ENCODE assay signal across 17 cellular contexts in genomic region chr13:59568306-59568705, GRCh38.
DNase-seq lines count a peak whose midpoint lies in the region; TF ChIP-seq lines count a peak whose summit lies in the region.
"Had no signal": no experiment of that assay in that cellular context is flagged by ENCODE, and none has a peak within 500 bp of the region (broad histone marks: within the 10 kb centered on the region; RNA-seq: fewer than 3 reads in every experiment).

No MANE protein-coding gene starts in this region.

- no peak overlapping the region for H3K23ac ChIP-seq in mesendoderm (ENCODE audit: low read length)

- H3K9me3 ChIP-seq in OCI-LY3 (ENCODE audit: insufficient read depth, low read length) (peaks cover 1% of the 10 kb centered on the region), smooth muscle cell (replicated peaks; ENCODE audit: low read depth) (no peaks in the 10 kb centered on the region), endodermal cell (ENCODE audit: control insufficient read depth, low read length) (peaks cover 13% of the 10 kb centered on the region), GM23248 (ENCODE audit: low read depth) (no peaks in the 10 kb centered on the region)
- H3K9me3 ChIP-seq: BE2C had no signal

- no peak for DNase-seq in endothelial cell (ENCODE audit: low spot score)
- peak; percentile 39 for DNase-seq in mesendoderm
- DNase-seq in smooth muscle cell (lab: John Stamatoyannopoulos, UW; ENCODE audit: unreplicated experiment) = no peak
- DNase-seq in endodermal cell = no peak
- DNase-seq in GM23248 = no peak
- no peak for DNase-seq in NCI-H2107 treated with DMSO at 0.1 percent for 48 hours (lab: John Stamatoyannopoulos, UW; ENCODE audit: unreplicated experiment)
- DNase-seq: BE2C; CD4-positive, alpha-beta memory T cell; COR-L47; DMS153; DMS79 treated with DMSO at 0.1 percent for 48 hours; EL; GF-D8; H7 had no signal

- H2BK15ac ChIP-seq in mesendoderm (replicated peaks; ENCODE audit: low read depth) = no peak overlapping the region

- no peak for TF ChIP-seq CTCF in OCI-LY3 (IDR thresholded peaks at IDR 0.05; ENCODE audit: low read depth, low read length)
- TF ChIP-seq CTCF in endothelial cell (IDR thresholded peaks at IDR 0.05; ENCODE audit: unreplicated experiment) = no peak
- no peak for TF ChIP-seq CTCF in smooth muscle cell (IDR thresholded peaks at IDR 0.05; ENCODE audit: borderline replicate concordance, insufficient read depth, poor library complexity, severe bottlenecking)
- TF ChIP-seq CTCF in endodermal cell (conservative IDR thresholded peaks at IDR 0.05) = no peak

- no peak overlapping the region for H2BK120ac ChIP-seq in mesendoderm (ENCODE audit: low read depth, low read length)

- H3K9me2 ChIP-seq in GM23248 (ENCODE audit: insufficient read depth) = no peaks in the 10 kb centered on the region

- H3K27ac ChIP-seq in OCI-LY3 (ENCODE audit: low read length) (no peak overlapping the region), mesendoderm (ENCODE audit: low read depth, low read length) (no peak overlapping the region), smooth muscle cell (ENCODE audit: low read depth) (no peak overlapping the region), endodermal cell (ENCODE audit: low read depth, low read length) (no peak overlapping the region), GM23248 (no peak overlapping the region)
- H3K27ac ChIP-seq: C4-2B, HL-60 had no signal

- H3K4me3 ChIP-seq in OCI-LY3 (ENCODE audit: low read length) (no peak overlapping the region), mesendoderm (ENCODE audit: low read length) (no peak overlapping the region), smooth muscle cell (no peak overlapping the region), endodermal cell (ENCODE audit: low read length) (no peak overlapping the region), GM23248 (no peak overlapping the region)

- H3K36me3 Mint-ChIP-seq in endothelial cell (ENCODE audit: low read depth, unreplicated experiment) = peaks cover 4% of the 10 kb centered on the region
- peaks cover 9% of the 10 kb centered on the region for H3K36me3 Mint-ChIP-seq in endodermal cell (ENCODE audit: low read depth)

- H3F3A ChIP-seq in smooth muscle cell (ENCODE audit: low read depth) = no peaks in the 10 kb centered on the region
- H3F3A ChIP-seq in GM23248 (ENCODE audit: insufficient read depth) = no peaks in the 10 kb centered on the region

- H3K4me1 Mint-ChIP-seq in endothelial cell (ENCODE audit: unreplicated experiment) (peaks cover 6% of the 10 kb centered on the region), endodermal cell (peaks cover 20% of the 10 kb centered on the region)
- H3K4me1 Mint-ChIP-seq: CD4-positive, alpha-beta memory T cell had no signal

- H3K18ac ChIP-seq in mesendoderm (ENCODE audit: low read length) = no peak overlapping the region

- in situ Hi-C loops in GM23248 (cut with MboI) = no loop called here

- no CpG with 5 or more reads among the region's 4 CpGs for WGBS in mesendoderm (ENCODE audit: extremely low coverage, insufficient coverage, low lambda C conversion rate)
- WGBS in smooth muscle cell (ENCODE audit: low lambda C conversion rate) = 30% methylated on average over 4 of the region's 4 CpGs
- WGBS in endodermal cell (ENCODE audit: insufficient coverage in 1 of 2, insufficient read length in 1 of 2), 2 experiments = 56 to 69% methylated on average over 4 of the region's 4 CpGs
- 5 to 9% methylated on average over 4 of the region's 4 CpGs for WGBS in GM23248 (ENCODE audit: low coverage in 1 of 2, low lambda C conversion rate in 2 of 2, missing lambda C conversion rate in 2 of 2), 2 experiments

- no peak overlapping the region for H3K4me3 Mint-ChIP-seq in endothelial cell (ENCODE audit: unreplicated experiment)
- H3K4me3 Mint-ChIP-seq in endodermal cell = no peak overlapping the region
- H3K4me3 Mint-ChIP-seq: CD4-positive, alpha-beta memory T cell had no signal

- H3K79me1 ChIP-seq in mesendoderm (ENCODE audit: low read length) = no peaks in the 10 kb centered on the region

- H3K36me3 ChIP-seq in OCI-LY3 (replicated peaks; ENCODE audit: low read depth, low read length) (no peaks in the 10 kb centered on the region), mesendoderm (ENCODE audit: control insufficient read depth, insufficient read depth, low read length) (no peaks in the 10 kb centered on the region), smooth muscle cell (ENCODE audit: low read depth) (no peaks in the 10 kb centered on the region), endodermal cell (ENCODE audit: control insufficient read depth, insufficient read depth, low read length) (no peaks in the 10 kb centered on the region), GM23248 (ENCODE audit: low read depth) (no peaks in the 10 kb centered on the region)
- H3K36me3 ChIP-seq: BE2C had no signal

- no peak overlapping the region for H2AK5ac ChIP-seq in mesendoderm (ENCODE audit: low read length)

- H3K4ac ChIP-seq in mesendoderm (ENCODE audit: low read depth, low read length) = no peak overlapping the region

- H3K27me3 ChIP-seq in OCI-LY3 (ENCODE audit: low read depth, low read length) = no peaks in the 10 kb centered on the region
- H3K27me3 ChIP-seq in mesendoderm (ENCODE audit: insufficient read depth, low read length, poor library complexity) = no peaks in the 10 kb centered on the region
- no peaks in the 10 kb centered on the region for H3K27me3 ChIP-seq in smooth muscle cell (ENCODE audit: low read depth)
- no peaks in the 10 kb centered on the region for H3K27me3 ChIP-seq in endodermal cell (ENCODE audit: control insufficient read depth, insufficient read depth, low read length, poor library complexity, severe bottlenecking)
- H3K27me3 ChIP-seq in GM23248 (replicated peaks; ENCODE audit: insufficient read depth) = no peaks in the 10 kb centered on the region
- H3K27me3 ChIP-seq: BE2C had no signal

- no peak overlapping the region for H2BK5ac ChIP-seq in mesendoderm (ENCODE audit: low read length)

- H3K4me1 ChIP-seq in OCI-LY3 (ENCODE audit: low read length) (0 out of 2 replicates have a peak, but pooled peaks cover 3% of the 10 kb centered on the region), mesendoderm (ENCODE audit: control insufficient read depth, low read depth, low read length) (no peaks in the 10 kb centered on the region), smooth muscle cell (ENCODE audit: low read depth) (peaks cover 5% of the 10 kb centered on the region), endodermal cell (ENCODE audit: control insufficient read depth, insufficient read depth, low read length) (peaks cover 5% of the 10 kb centered on the region), GM23248 (ENCODE audit: insufficient read depth) (no peaks in the 10 kb centered on the region)

- H3K27ac Mint-ChIP-seq in endothelial cell (ENCODE audit: unreplicated experiment) (peak overlapping the region; percentile 11), endodermal cell (no peak overlapping the region)
- H3K27ac Mint-ChIP-seq: CD4-positive, alpha-beta memory T cell had no signal

- H3K79me2 ChIP-seq in OCI-LY3 (ENCODE audit: low read length) = no peaks in the 10 kb centered on the region
- no peaks in the 10 kb centered on the region for H3K79me2 ChIP-seq in mesendoderm (ENCODE audit: control insufficient read depth, insufficient read depth, low read length)
- no peaks in the 10 kb centered on the region for H3K79me2 ChIP-seq in smooth muscle cell (ENCODE audit: low read depth)
- no peaks in the 10 kb centered on the region for H3K79me2 ChIP-seq in GM23248 (ENCODE audit: insufficient read depth)

- H3K4me2 ChIP-seq in OCI-LY3 (ENCODE audit: low read length) (no peak overlapping the region), mesendoderm (ENCODE audit: low read length) (no peak overlapping the region), smooth muscle cell (no peak overlapping the region), GM23248 (ENCODE audit: unreplicated experiment) (no peak overlapping the region)

- no peak overlapping the region for H3K56ac ChIP-seq in mesendoderm (ENCODE audit: low read length)

- H3K27me3 Mint-ChIP-seq in endothelial cell (ENCODE audit: unreplicated experiment) (no peaks in the 10 kb centered on the region), endodermal cell (ENCODE audit: insufficient read depth) (no peaks in the 10 kb centered on the region)

- H3K9ac ChIP-seq in OCI-LY3 (ENCODE audit: low read length) = no peak overlapping the region
- H3K9ac ChIP-seq in mesendoderm (ENCODE audit: low read length) = no peak overlapping the region
- H3K9ac ChIP-seq in smooth muscle cell (ENCODE audit: low read depth) = no peak overlapping the region
- H3K9ac ChIP-seq in endodermal cell (ENCODE audit: extremely low read depth, low read length, poor library complexity, severe bottlenecking) = no peak overlapping the region
- no peak overlapping the region for H3K9ac ChIP-seq in GM23248

- no peak overlapping the region for H4K5ac ChIP-seq in mesendoderm (ENCODE audit: low read length)

- 0 out of 2 replicates have a peak overlapping the region, but pooled peaks have one; percentile 27 for H2AFZ ChIP-seq in OCI-LY3 (ENCODE audit: low read depth, low read length)
- H2AFZ ChIP-seq in smooth muscle cell (ENCODE audit: low read depth) = peak overlapping the region; percentile 45
- no peak overlapping the region for H2AFZ ChIP-seq in GM23248

- H3K9me3 Mint-ChIP-seq in endothelial cell (ENCODE audit: unreplicated experiment) (no peaks in the 10 kb centered on the region), endodermal cell (peaks cover 13% of the 10 kb centered on the region)

- H4K8ac ChIP-seq in mesendoderm (ENCODE audit: low read depth, low read length) = no peak overlapping the region

- H4K20me1 ChIP-seq in OCI-LY3 (ENCODE audit: insufficient read depth, low read length) (no peaks in the 10 kb centered on the region), smooth muscle cell (ENCODE audit: low read depth) (no peaks in the 10 kb centered on the region), GM23248 (ENCODE audit: insufficient read depth) (no peaks in the 10 kb centered on the region)
